1 cellular context compared by ENCODE assay signal in the genomic region with DNA sequence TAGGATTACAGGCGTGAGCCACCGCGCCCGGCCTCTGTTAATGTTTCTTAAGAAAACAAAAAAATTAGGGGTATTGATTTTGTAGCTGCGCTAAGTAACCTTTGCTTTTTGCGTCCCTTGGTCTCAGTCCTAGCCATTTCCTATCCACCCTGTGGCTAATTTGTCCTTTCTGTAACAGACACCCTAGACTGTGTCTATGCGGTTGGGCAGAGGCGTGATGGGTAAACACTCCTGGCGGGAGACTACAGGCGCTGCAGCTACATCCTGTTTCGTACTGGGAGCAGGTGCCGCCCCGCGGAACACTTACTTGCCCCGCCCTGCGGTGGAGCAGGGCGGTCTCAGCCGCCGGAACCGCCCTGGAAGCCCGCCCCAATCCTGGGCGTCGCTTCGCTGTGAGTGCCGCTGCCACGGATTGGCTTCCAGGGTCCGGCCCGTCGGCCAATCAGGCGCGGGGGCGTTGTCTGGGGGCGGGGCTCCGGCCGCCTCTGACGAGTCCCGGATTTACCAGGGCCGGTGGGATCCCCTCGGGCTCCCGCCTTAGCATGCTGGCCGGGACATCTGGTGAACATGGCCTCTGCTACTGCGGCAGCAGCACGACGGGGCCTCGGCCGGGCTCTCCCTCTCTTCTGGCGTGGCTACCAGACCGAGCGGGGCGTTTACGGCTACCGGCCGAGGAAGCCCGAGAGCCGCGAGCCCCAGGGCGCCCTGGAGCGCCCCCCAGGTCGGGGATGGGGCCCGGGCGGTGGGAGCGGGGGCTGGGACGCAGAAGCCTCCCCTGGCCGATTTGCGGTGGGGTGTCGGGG.
A peak's percentile ranks its signal among the peaks of the same experiment; 100 is the strongest.
TF ChIP-seq lines count a peak whose summit lies in the region.

DHTKD1 (plus strand) TSS at position 488 of the 803 bp plus-strand sequence; CDS start at position 568, 80 bp downstream.

TF ChIP-seq in IMR-90, 13 proteins besides CTCF, POLR2A, EP300 and RAD21 (continued from another document):
- TF ChIP-seq RFX5 (IDR thresholded peaks at IDR 0.05; ENCODE audit: low read depth, low read length) (no peak), RCOR1 (IDR thresholded peaks at IDR 0.05; ENCODE audit: insufficient replicate concordance, low read length) (peak; percentile 47), CHD1 (IDR thresholded peaks at IDR 0.05; ENCODE audit: low read depth, low read length) (no peak), MXI1 (IDR thresholded peaks at IDR 0.05; ENCODE audit: borderline replicate concordance, low read depth, low read length) (peak; percentile 76), SMC3 (IDR thresholded peaks at IDR 0.05; ENCODE audit: low read depth, low read length) (no peak; the same call in 1 of the 2 replicates)
- TF ChIP-seq, protein P1, sequence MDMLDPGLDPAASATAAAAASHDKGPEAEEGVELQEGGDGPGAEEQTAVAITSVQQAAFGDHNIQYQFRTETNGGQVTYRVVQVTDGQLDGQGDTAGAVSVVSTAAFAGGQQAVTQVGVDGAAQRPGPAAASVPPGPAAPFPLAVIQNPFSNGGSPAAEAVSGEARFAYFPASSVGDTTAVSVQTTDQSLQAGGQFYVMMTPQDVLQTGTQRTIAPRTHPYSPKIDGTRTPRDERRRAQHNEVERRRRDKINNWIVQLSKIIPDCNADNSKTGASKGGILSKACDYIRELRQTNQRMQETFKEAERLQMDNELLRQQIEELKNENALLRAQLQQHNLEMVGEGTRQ (IDR thresholded peaks at IDR 0.05; ENCODE audit: low read depth, low read length): peak; percentile 44; the same call in 1 of the 2 replicates
